ENCODE assay signal across 14 cellular contexts in the genomic region with DNA sequence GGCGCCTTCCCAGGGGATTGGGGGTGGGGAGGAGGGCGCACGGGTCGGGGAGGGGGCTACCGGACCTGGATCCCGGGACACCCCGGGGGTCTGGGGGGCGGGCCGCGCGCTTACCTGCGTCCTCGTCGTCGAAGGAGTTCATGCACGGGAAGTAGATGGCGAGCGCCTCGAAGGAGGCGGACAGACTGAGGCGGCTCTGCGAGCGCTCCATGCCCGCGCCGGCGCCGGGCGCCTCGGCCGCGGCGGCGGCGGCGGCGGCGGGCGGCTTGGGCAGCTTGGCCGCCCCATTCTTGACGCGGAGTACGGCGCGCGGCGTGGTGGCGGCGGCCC. TPM values are rescaled to one million over a fixed set of nuclear protein-coding genes. Genes with fewer than 3 reads are reported as not detected.
DNase-seq lines count a peak whose midpoint lies in the region; ATAC-seq lines count a peak whose summit lies in the region.
"Had no signal": no experiment of that assay in that cellular context is flagged by ENCODE, and none has a peak within 500 bp of the region (broad histone marks: within the 10 kb centered on the region; RNA-seq: fewer than 3 reads in every experiment).

No MANE protein-coding gene starts in this region.

- H3K4me1 Mint-ChIP-seq in dendritic cell treated with granulocyte-macrophage colony-stimulating factor and Interleukin-4, amounts not matched to agents 40 ng/mL and 50 ng/mL, for 4 days (ENCODE audit: low read depth): peaks cover 10% of the 10 kb centered on the region

- H3K36me3 ChIP-seq in mesodermal cell (ENCODE audit: control insufficient read depth, insufficient read depth, low read length) (no peaks in the 10 kb centered on the region), aorta (ENCODE audit: control insufficient read depth in 1 of 2, insufficient read depth in 2 of 2, low read length in 1 of 2) (no peaks in the 10 kb centered on the region)
- H3K36me3 ChIP-seq: adrenal gland, BLaER1, sigmoid colon had no signal

- whole genome bisulfite sequencing in mesodermal cell (ENCODE audit: insufficient coverage in 2 of 2), 2 experiments: 0 to 1% methylated on average over 29 to 45 of the region's 49 CpGs
- 1% methylated on average over 21 to 49 of the region's 49 CpGs for WGBS in aorta, 2 donors

- H3K27me3 ChIP-seq in aorta (ENCODE audit: control insufficient read depth in 1 of 2, insufficient read depth in 2 of 2, low read length in 1 of 2): no peaks in the 10 kb centered on the region

- H3K4me3 Mint-ChIP-seq in dendritic cell treated with granulocyte-macrophage colony-stimulating factor and Interleukin-4, amounts not matched to agents 40 ng/mL and 50 ng/mL, for 4 days: peak overlapping the region; percentile 22

- DNase-seq in stimulated activated CD4-positive, alpha-beta T cell treated with anti-CD3 and anti-CD28 coated beads, Interleukin-15, amount 100 ng/mL, for 24 hours: peak; percentile 11
- no peak for DNase-seq in stimulated activated CD4-positive, alpha-beta T cell treated with anti-CD3 and anti-CD28 coated beads, Interleukin-1b, Interleukin-23, amount 100 ng/mL, for 48 hours
- DNase-seq in aorta (peak in 1 of 2 donors; percentile 51), NCI-H524 treated with DMSO at 0.1 percent for 48 hours (lab: John Stamatoyannopoulos, UW) (no peak), DMS 273 (lab: John Stamatoyannopoulos, UW; ENCODE audit: unreplicated experiment) (no peak)
- DNase-seq: activated CD8-positive, alpha-beta memory T cell treated with anti-CD3 and anti-CD28 coated beads for 24 hours; sigmoid colon had no signal

- no peaks in the 10 kb centered on the region for H3K36me3 Mint-ChIP-seq in dendritic cell treated with granulocyte-macrophage colony-stimulating factor and Interleukin-4, amounts not matched to agents 40 ng/mL and 50 ng/mL, for 4 days (ENCODE audit: low read depth)

- no peak overlapping the region for H3K27ac ChIP-seq in mesodermal cell (ENCODE audit: low read depth, low read length, severe bottlenecking)
- no peak overlapping the region for H3K27ac ChIP-seq in aorta (ENCODE audit: low read depth in 1 of 2, low read length in 2 of 2)
- H3K27ac ChIP-seq: adrenal gland, BLaER1, KMS-11, sigmoid colon had no signal

- H3K4me1 ChIP-seq in mesodermal cell (ENCODE audit: control insufficient read depth, insufficient read depth, low read length, poor library complexity, severe bottlenecking) (peaks cover 3% of the 10 kb centered on the region), aorta (ENCODE audit: control insufficient read depth in 1 of 2, insufficient read depth in 2 of 2, low read length in 2 of 2) (no peaks in the 10 kb centered on the region)
- H3K4me1 ChIP-seq: adrenal gland, BLaER1 had no signal

- H3K27me3 Mint-ChIP-seq in dendritic cell treated with granulocyte-macrophage colony-stimulating factor and Interleukin-4, amounts not matched to agents 40 ng/mL and 50 ng/mL, for 4 days: peaks cover 64% of the 10 kb centered on the region

- H3K9me3 Mint-ChIP-seq in dendritic cell treated with granulocyte-macrophage colony-stimulating factor and Interleukin-4, amounts not matched to agents 40 ng/mL and 50 ng/mL, for 4 days: no peaks in the 10 kb centered on the region

- H3K4me3 ChIP-seq in mesodermal cell (ENCODE audit: extremely low read depth, insufficient read depth, low read length, poor library complexity, severe bottlenecking): peak overlapping the region; percentile 8
- peak overlapping the region; percentile 18 to 77 for H3K4me3 ChIP-seq in aorta (ENCODE audit: low read length in 2 of 2)
- H3K4me3 ChIP-seq: adrenal gland, BLaER1 had no signal

- no peak overlapping the region for H3K27ac Mint-ChIP-seq in dendritic cell treated with granulocyte-macrophage colony-stimulating factor and Interleukin-4, amounts not matched to agents 40 ng/mL and 50 ng/mL, for 4 days

- H3K9me3 ChIP-seq in mesodermal cell (ENCODE audit: control insufficient read depth, low read length) (no peaks in the 10 kb centered on the region), aorta (ENCODE audit: control insufficient read depth, low read length) (peaks cover 6% of the 10 kb centered on the region)
- H3K9me3 ChIP-seq: adrenal gland had no signal

- ATAC-seq in aorta (ENCODE audit: low FRiP score): no peak
- no peak for ATAC-seq in GM18868 (IDR thresholded peaks at IDR 0.05; ENCODE audit: unreplicated experiment)

- intact Hi-C loops in dendritic cell treated with granulocyte-macrophage colony-stimulating factor and Interleukin-4, amounts not matched to agents 40 ng/mL and 50 ng/mL, for 4 days (cut with micrococcal nuclease): no loop called here
- intact Hi-C loops in aorta (cut with DNase I): loop anchor here in 1 of 2 donors (5.0 kb wide), 1 partner anchor 57 kb away; no protein-coding TSS in a partner anchor

RNA-seq across cellular contexts. Expression of gene RIMS4, which starts 0.3 kb away (rescaled TPM):
- polyA plus RNA-seq in mesodermal cell (2013, experiment 1 of 2): 0.85 TPM
- 0.66 TPM for polyA plus RNA-seq in mesodermal cell (2013, experiment 2 of 2)
- total RNA-seq in aorta: 10 to 100 TPM in 1 of 2 donors, 1 to 10 TPM in 1; 2.8 to 16.6 TPM
- polyA plus RNA-seq in aorta: 1 to 10 TPM in 1 of 2 donors, under 1 TPM in 1; 0.46 to 2.3 TPM
- total RNA-seq: T-helper 1 cell treated with Interleukin-12 subunit alpha and Interleukin-12 subunit beta and Interleukin-4 antibody, amounts not matched to agents 30 ng/mL and 1 ng/mL, for 36 hours had no signal
